ENCODE assay signal across 12 cellular contexts in genomic region chr7:129308047-129308446, GRCh38.
DNase-seq lines count a peak whose midpoint lies in the region; ATAC-seq, FAIRE-seq and TF ChIP-seq lines count a peak whose summit lies in the region.
"Had no signal": no experiment of that assay in that cellular context is flagged by ENCODE, and none has a peak within 500 bp of the region (broad histone marks: within the 10 kb centered on the region; RNA-seq: fewer than 3 reads in every experiment).

No MANE protein-coding gene starts in this region.

- intact Hi-C loops in GM12878 (cut with micrococcal nuclease; ENCODE audit: unreplicated experiment) (no loop called here), prostate gland (cut with DNase I) (no loop called here)

- in situ Hi-C loops in GM12878 (cut with MboI) = no loop called here

- H3K4me2 ChIP-seq in KMS-11 = peak overlapping the region; percentile 78
- H3K4me2 ChIP-seq in GM12878 (ENCODE audit: control insufficient read depth, insufficient read depth) = no peak overlapping the region
- H3K4me2 ChIP-seq: BLaER1 had no signal

- TF ChIP-seq POLR2A in GM12878 (IDR thresholded peaks at IDR 0.05; ENCODE audit: low read depth, low read length) = no peak
- no peak for TF ChIP-seq POLR2A in prostate gland (IDR thresholded peaks at IDR 0.05)

- CTCF ChIA-PET in GM12878 (lab: Yijun Ruan, JAX) = interaction anchor here (1.1 to 1.6 kb wide), 3 partner anchors 10 to 90 kb away, joined by 3 to 6 read pairs (median 5); no protein-coding TSS in a partner anchor

- H4K20me1 ChIP-seq in KMS-11 (ENCODE audit: insufficient read depth) (no peaks in the 10 kb centered on the region), GM12878 (ENCODE audit: control insufficient read depth, insufficient read depth) (no peaks in the 10 kb centered on the region)
- H4K20me1 ChIP-seq: BLaER1 had no signal

- peaks cover 10% of the 10 kb centered on the region for H3K9me3 Mint-ChIP-seq in activated naive CD8-positive, alpha-beta T cell treated with anti-CD3 and anti-CD28 coated beads, Interleukin-2, amount 50 U/mL, for 24 hours

- ATAC-seq in GM12878 = peak; percentile 66
- no peak for ATAC-seq in activated naive CD8-positive, alpha-beta T cell treated with anti-CD3 and anti-CD28 coated beads, Interleukin-2, amount 50 U/mL, for 24 hours

- no peaks in the 10 kb centered on the region for H3K4me1 Mint-ChIP-seq in activated naive CD8-positive, alpha-beta T cell treated with anti-CD3 and anti-CD28 coated beads, Interleukin-2, amount 50 U/mL, for 24 hours

- TF ChIP-seq RAD21 in GM12878 (IDR thresholded peaks at IDR 0.05; ENCODE audit: insufficient read depth, low read depth, low read length) = no peak

- H3K4me3 Mint-ChIP-seq in activated naive CD8-positive, alpha-beta T cell treated with anti-CD3 and anti-CD28 coated beads, Interleukin-2, amount 50 U/mL, for 24 hours = no peak overlapping the region

- SMC1A ChIA-PET in GM12878 (lab: Charles Lee; ENCODE audit: uncharacterized antibody, unreplicated experiment) = interaction anchor here (1.5 kb wide), 1 partner anchor 90 kb away, joined by 6 read pairs; no protein-coding TSS in a partner anchor

- no peaks in the 10 kb centered on the region for H3K27me3 Mint-ChIP-seq in activated naive CD8-positive, alpha-beta T cell treated with anti-CD3 and anti-CD28 coated beads, Interleukin-2, amount 50 U/mL, for 24 hours

- no peak overlapping the region for H3K27ac Mint-ChIP-seq in activated naive CD8-positive, alpha-beta T cell treated with anti-CD3 and anti-CD28 coated beads, Interleukin-2, amount 50 U/mL, for 24 hours

- H2AFZ ChIP-seq in KMS-11 (ENCODE audit: low read depth) (no peak overlapping the region), GM12878 (ENCODE audit: control insufficient read depth, low read depth, low read length) (no peak overlapping the region)

- no peak for TF ChIP-seq EP300 in GM12878 (IDR thresholded peaks at IDR 0.05; ENCODE audit: borderline replicate concordance in 1 of 2, control insufficient read depth in 1 of 2, low read depth in 2 of 2, low read length in 2 of 2)

- no peak for DNase-seq in GM12878 (ENCODE audit: low read depth, low spot score)
- peak; percentile 43 for DNase-seq in fibroblast of the aortic adventitia (ENCODE audit: low read depth)
- peak; percentile 55 for DNase-seq in prostate gland (ENCODE audit: low spot score)
- DNase-seq in activated CD4-positive, alpha-beta T cell treated with anti-CD3 and anti-CD28 coated beads for 1 hour = no peak
- DNase-seq in activated naive CD8-positive, alpha-beta T cell treated with anti-CD3 and anti-CD28 coated beads, Interleukin-2, amount 50 U/mL, for 24 hours = no peak
- DNase-seq in NCI-H526 treated with DMSO at 0.1 percent for 48 hours (lab: John Stamatoyannopoulos, UW) = no peak
- DNase-seq in NCI-H2081 (lab: John Stamatoyannopoulos, UW) = no peak
- DNase-seq: amniotic stem cell, NCI-H187 treated with DMSO at 0.1 percent for 48 hours had no signal

- BruUV-seq in GM12878 (replicated peaks; lab: Mats Ljungman, UMichigan) = no TSS peak

- H3K27ac ChIP-seq in KMS-11 (peak overlapping the region; percentile 97), GM12878 (ENCODE audit: control insufficient read depth, insufficient read depth) (no peak overlapping the region), prostate gland (no peak overlapping the region)
- H3K27ac ChIP-seq: BLaER1, SJSA1 had no signal

- no peaks in the 10 kb centered on the region for H3K36me3 ChIP-seq in KMS-11 (ENCODE audit: insufficient read depth)
- no peaks in the 10 kb centered on the region for H3K36me3 ChIP-seq in GM12878 (ENCODE audit: control insufficient read depth in 2 of 2, insufficient read depth in 2 of 2, low read length in 1 of 2)
- no peaks in the 10 kb centered on the region for H3K36me3 ChIP-seq in prostate gland
- H3K36me3 ChIP-seq: SJSA1 had no signal

- RAD21 ChIA-PET in GM12878 (lab: Charles Lee; ENCODE audit: unreplicated experiment) = no interaction called here

- 93% methylated on average over 1 of the region's 1 CpG for WGBS in GM12878 (ENCODE audit: insufficient coverage, insufficient replicate concordance, low lambda C conversion rate, missing lambda C conversion rate)
- WGBS in prostate gland = 91% methylated on average over 1 of the region's 1 CpG

- H3K9me3 ChIP-seq in GM12878 (replicated peaks; ENCODE audit: control insufficient read depth, insufficient read depth, low read length) = no peaks in the 10 kb centered on the region; the same call in 2 of the 3 replicates
- H3K9me3 ChIP-seq in prostate gland = no peaks in the 10 kb centered on the region
- H3K9me3 ChIP-seq: SJSA1 had no signal

- no peak for TF ChIP-seq CTCF in KMS-11 (conservative IDR thresholded peaks at IDR 0.05; ENCODE audit: low read depth, low read length)
- TF ChIP-seq CTCF in GM12878 (IDR thresholded peaks at IDR 0.05 in 2 of 3, conservative IDR thresholded peaks at IDR 0.05 in 1 of 3; ENCODE audit: control insufficient read depth in 2 of 3, extremely low read depth in 1 of 3, insufficient read depth in 1 of 3, low read depth in 3 of 3, low read length in 3 of 3) = no peak
- no peak for TF ChIP-seq CTCF in fibroblast of the aortic adventitia (IDR thresholded peaks at IDR 0.05; ENCODE audit: insufficient read depth, low read length)
- TF ChIP-seq CTCF in prostate gland (IDR thresholded peaks at IDR 0.05) = no peak

- H3K4me1 ChIP-seq in KMS-11 (ENCODE audit: low read depth, poor library complexity, severe bottlenecking) (peaks cover 76% of the 10 kb centered on the region), GM12878 (ENCODE audit: control insufficient read depth, insufficient read depth, low read length) (no peaks in the 10 kb centered on the region), prostate gland (replicated peaks) (no peaks in the 10 kb centered on the region)
- H3K4me1 ChIP-seq: BLaER1, SJSA1 had no signal

- peaks cover 12% of the 10 kb centered on the region; the same call in 1 of the 2 replicates for H3K79me2 ChIP-seq in KMS-11 (ENCODE audit: insufficient read depth, low read depth)
- no peaks in the 10 kb centered on the region for H3K79me2 ChIP-seq in GM12878 (ENCODE audit: control insufficient read depth, insufficient read depth, low read length)

- H3K9ac ChIP-seq in KMS-11 (peak overlapping the region; percentile 0; the same call in 1 of the 2 replicates), GM12878 (ENCODE audit: control insufficient read depth, insufficient read depth, low read length) (no peak overlapping the region)
- H3K9ac ChIP-seq: BLaER1 had no signal

- peaks cover 14% of the 10 kb centered on the region for H3K36me3 Mint-ChIP-seq in activated naive CD8-positive, alpha-beta T cell treated with anti-CD3 and anti-CD28 coated beads, Interleukin-2, amount 50 U/mL, for 24 hours (ENCODE audit: low read depth)

- FAIRE-seq in GM12878 (lab: Jason Lieb, UNC) = no peak

- H3K27me3 ChIP-seq in KMS-11 (ENCODE audit: insufficient read depth, low read depth) = no peaks in the 10 kb centered on the region
- H3K27me3 ChIP-seq in GM12878 (replicated peaks in 1 of 2; ENCODE audit: control insufficient read depth in 2 of 2, insufficient read depth in 2 of 2, low read length in 1 of 2) = no peaks in the 10 kb centered on the region
- H3K27me3 ChIP-seq in prostate gland (replicated peaks; ENCODE audit: insufficient read depth) = no peaks in the 10 kb centered on the region
- H3K27me3 ChIP-seq: BLaER1, SJSA1 had no signal

- no peak overlapping the region for H3K4me3 ChIP-seq in KMS-11 (IDR thresholded peaks at IDR 0.05; ENCODE audit: insufficient read depth, low read depth, low read length)
- no peak overlapping the region for H3K4me3 ChIP-seq in GM12878
- H3K4me3 ChIP-seq in fibroblast of the aortic adventitia (ENCODE audit: low read depth, low read length) = no peak overlapping the region
- H3K4me3 ChIP-seq in prostate gland = no peak overlapping the region
- H3K4me3 ChIP-seq: BLaER1, SJSA1 had no signal

- POLR2A ChIA-PET in GM12878 (lab: Charles Lee) = no interaction called here

TF ChIP-seq in GM12878, 131 proteins besides CTCF, POLR2A, EP300 and RAD21 (continues in another document):
- TF ChIP-seq SMC3 (IDR thresholded peaks at IDR 0.05; ENCODE audit: borderline replicate concordance, low read length) (no peak), ASH2L (IDR thresholded peaks at IDR 0.05; ENCODE audit: borderline replicate concordance, low read depth) (no peak), LARP7 (IDR thresholded peaks at IDR 0.05) (no peak), TCF7 (IDR thresholded peaks at IDR 0.05; ENCODE audit: borderline replicate concordance) (no peak), NR2C2 (IDR thresholded peaks at IDR 0.05; ENCODE audit: borderline replicate concordance, control insufficient read depth, insufficient read length, low read depth) (no peak), ZBTB40 (IDR thresholded peaks at IDR 0.05; ENCODE audit: borderline replicate concordance) (no peak), CREB1 (IDR thresholded peaks at IDR 0.05; ENCODE audit: low read depth) (no peak), SRF (IDR thresholded peaks at IDR 0.05; ENCODE audit: low read depth in 2 of 2, low read length in 2 of 2) (no peak)

Comparison
In these comparisons a context has a peak if more than half of its experiments do, and no peak if none do; other contexts are left out.
1. DNase-seq: peak in fibroblast of the aortic adventitia (single experiment) and prostate gland (single experiment); none in GM12878 (single experiment), activated CD4-positive, alpha-beta T cell treated with anti-CD3 and anti-CD28 coated beads for 1 hour (single experiment), activated naive CD8-positive, alpha-beta T cell treated with anti-CD3 and anti-CD28 coated beads, Interleukin-2, amount 50 U/mL, for 24 hours (single experiment), NCI-H526 treated with DMSO at 0.1 percent for 48 hours (single experiment) and NCI-H2081 (0 of 2).